20 cellular contexts compared by ENCODE assay signal in the genomic region with DNA sequence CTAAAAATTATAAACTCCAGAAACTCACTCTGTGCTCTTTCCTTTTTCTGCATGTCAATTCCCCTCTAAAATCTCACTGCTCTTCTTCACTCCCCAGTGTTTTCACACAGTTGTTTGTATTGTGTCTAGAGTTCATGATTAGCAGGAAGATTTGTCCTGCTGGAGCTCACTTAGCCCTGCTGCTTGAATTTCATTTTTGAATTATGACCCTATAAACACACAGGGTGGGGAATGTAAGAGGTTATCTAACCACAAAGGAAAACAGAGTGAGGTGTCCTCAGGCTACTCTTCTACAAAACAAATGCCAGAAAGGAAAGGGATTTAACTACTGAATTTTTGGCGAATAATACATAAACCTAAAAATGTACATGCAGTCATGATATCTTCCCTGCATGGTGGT.
"Had no signal": no experiment of that assay in that cellular context is flagged by ENCODE, and none has a peak within 500 bp of the region (broad histone marks: within the 10 kb centered on the region; RNA-seq: fewer than 3 reads in every experiment).

No MANE protein-coding gene starts in this region.

- DNase-seq: activated CD4-positive, alpha-beta T cell treated with anti-CD3 and anti-CD28 coated beads, Interleukin-2, amount 10 ng/mL, durations not matched to agents 24 days and 14 days; activated CD8-positive, alpha-beta memory T cell treated with anti-CD3 and anti-CD28 coated beads, Interleukin-2, amount 10 ng/mL, durations not matched to agents 7 days and 5 days; activated CD8-positive, alpha-beta T cell treated with anti-CD3 and anti-CD28 coated beads for 36 hours; activated effector memory CD4-positive, alpha-beta T cell treated with anti-CD3 and anti-CD28 coated beads, Interleukin-2, amount 50 U/mL, for 16 hours; activated naive CD4-positive, alpha-beta T cell treated with anti-CD3 and anti-CD28 coated beads, Interleukin-2, amount 10 ng/mL, durations not matched to agents 7 days and 5 days; activated T-cell treated with anti-CD3 and anti-CD28 coated beads for 4 hours; amygdala; cerebellar nuclear complex; endodermal cell; heart left ventricle; islet precursor cell; lower lobe of right lung; naive thymus-derived CD4-positive, alpha-beta T cell; posterior cingulate gyrus; sigmoid colon; stimulated activated CD4-positive, alpha-beta T cell treated with anti-CD3 and anti-CD28 coated beads, Interleukin-4, amount 100 ng/mL, for 1 hour; stimulated activated naive CD4-positive, alpha-beta T cell; testis; trophoblast cell; uterus had no signal
